In the genomic region with DNA sequence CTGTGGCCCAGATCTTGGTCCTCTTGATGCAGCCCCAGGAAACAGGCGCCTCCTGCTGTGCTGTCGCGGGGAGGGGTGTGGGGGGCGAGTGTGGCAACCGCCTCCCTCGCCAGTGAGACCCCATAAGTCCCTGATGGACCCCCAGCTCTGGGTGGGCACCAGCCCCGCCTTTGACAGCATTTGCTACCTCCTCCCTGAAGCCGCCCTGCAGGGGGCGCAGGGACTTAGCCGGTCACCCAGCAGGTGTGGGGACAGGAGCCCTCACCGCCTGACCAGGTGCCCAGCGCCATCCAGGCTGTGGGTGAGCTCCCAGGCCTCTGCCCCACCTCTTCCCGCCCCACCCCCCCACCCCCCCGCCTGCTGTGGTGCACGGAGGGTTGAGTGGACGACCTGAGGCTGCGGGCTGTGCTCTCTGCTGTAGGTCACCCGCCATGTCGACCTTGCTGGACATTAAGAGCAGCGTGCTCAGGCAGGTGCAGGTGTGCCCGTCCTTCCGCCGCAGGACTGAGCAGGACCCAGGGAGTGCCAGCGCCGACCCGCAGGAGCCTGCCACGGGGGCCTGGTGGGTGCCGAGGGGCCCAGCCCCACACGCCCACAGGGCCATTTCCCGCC, we compare ENCODE assay signal across 11 cellular contexts. TPM values are rescaled to one million over a fixed set of nuclear protein-coding genes. Genes with fewer than 3 reads are reported as not detected.
DNase-seq lines count a peak whose midpoint lies in the region; ATAC-seq, FAIRE-seq and TF ChIP-seq lines count a peak whose summit lies in the region.
"Had no signal": no experiment of that assay in that cellular context is flagged by ENCODE, and none has a peak within 500 bp of the region (broad histone marks: within the 10 kb centered on the region; RNA-seq: fewer than 3 reads in every experiment).

No MANE protein-coding gene starts in this region.

- H3K36me3 Mint-ChIP-seq in stimulated activated memory B cell treated with anti-CD40 and anti-IgM and Interleukin-4, amounts not matched to agents 10 μg/mL and 1 μg/mL and 100 μg/mL, for 72 hours, result no peaks in the 10 kb centered on the region

- H3K27ac ChIP-seq in C4-2B, result no peak overlapping the region
- no peak overlapping the region for H3K27ac ChIP-seq in HepG2 (ENCODE audit: extremely low read length, insufficient read depth, low read length)
- H3K27ac ChIP-seq: neutrophil, VCaP had no signal

- H3K4me3 Mint-ChIP-seq in stimulated activated memory B cell treated with anti-CD40 and anti-IgM and Interleukin-4, amounts not matched to agents 10 μg/mL and 1 μg/mL and 100 μg/mL, for 72 hours, result no peak overlapping the region
- H3K4me3 Mint-ChIP-seq: stimulated activated naive CD8-positive, alpha-beta T cell treated with anti-CD3 and anti-CD28 coated beads, Interleukin-15, Interleukin-2, amounts not matched to agents 100 ng/mL and 50 ng/mL, for 24 hours had no signal

- H3K27me3 Mint-ChIP-seq in stimulated activated memory B cell treated with anti-CD40 and anti-IgM and Interleukin-4, amounts not matched to agents 10 μg/mL and 1 μg/mL and 100 μg/mL, for 72 hours, result no peaks in the 10 kb centered on the region

- ATAC-seq in HepG2, result peak; percentile 28
- no peak for ATAC-seq in GM19328 (IDR thresholded peaks at IDR 0.05; ENCODE audit: unreplicated experiment)
- ATAC-seq in stimulated activated memory B cell treated with anti-CD40 and anti-IgM and Interleukin-4, amounts not matched to agents 10 μg/mL and 1 μg/mL and 100 μg/mL, for 72 hours, result no peak

- H2AFZ ChIP-seq in HepG2 (ENCODE audit: low read length), result no peak overlapping the region

- no peaks in the 10 kb centered on the region for H3K36me3 ChIP-seq in HepG2 (replicated peaks in 1 of 2; ENCODE audit: control insufficient read depth in 1 of 2, insufficient read depth in 2 of 2, low read length in 2 of 2)
- H3K36me3 ChIP-seq: neutrophil had no signal

- no peak overlapping the region for H3K27ac Mint-ChIP-seq in stimulated activated memory B cell treated with anti-CD40 and anti-IgM and Interleukin-4, amounts not matched to agents 10 μg/mL and 1 μg/mL and 100 μg/mL, for 72 hours
- H3K27ac Mint-ChIP-seq: stimulated activated naive CD8-positive, alpha-beta T cell treated with anti-CD3 and anti-CD28 coated beads, Interleukin-15, Interleukin-2, amounts not matched to agents 100 ng/mL and 50 ng/mL, for 24 hours had no signal

- H3K4me1 Mint-ChIP-seq in stimulated activated memory B cell treated with anti-CD40 and anti-IgM and Interleukin-4, amounts not matched to agents 10 μg/mL and 1 μg/mL and 100 μg/mL, for 72 hours, result peaks cover 44% of the 10 kb centered on the region

- H3K9ac ChIP-seq in HepG2 (ENCODE audit: insufficient read depth, low read depth, low read length), result no peak overlapping the region

- TF ChIP-seq EP300 in HepG2 (IDR thresholded peaks at IDR 0.05; ENCODE audit: low read depth in 2 of 2, low read length in 2 of 2), result no peak
- no peak for TF ChIP-seq EP300 in HepG2 (CRISPR knock-in tag; IDR thresholded peaks at IDR 0.05; ENCODE audit: borderline replicate concordance)

- H3K9me3 ChIP-seq in HepG2 (ENCODE audit: low read length), result no peaks in the 10 kb centered on the region
- H3K9me3 ChIP-seq: neutrophil had no signal

- H4K20me1 ChIP-seq in HepG2 (ENCODE audit: insufficient read depth, low read length), result 0 out of 2 replicates have a peak, but pooled peaks cover 3% of the 10 kb centered on the region

- intact Hi-C loops in HepG2 (cut with micrococcal nuclease; ENCODE audit: unreplicated experiment), result no loop called here

- peak overlapping the region; percentile 23; the same call in 1 of the 2 replicates for H3K4me2 ChIP-seq in HepG2 (ENCODE audit: low read depth, low read length)

- DNase-seq in GM13977 (ENCODE audit: low spot score) (no peak), HepG2 (ENCODE audit: low spot score) (peak; percentile 51), H4 (ENCODE audit: low spot score) (no peak), NAMALWA (ENCODE audit: low spot score) (no peak)

- no peaks in the 10 kb centered on the region for H3K79me2 ChIP-seq in HepG2 (ENCODE audit: insufficient read depth, low read length)

- FAIRE-seq in HepG2 (lab: Jason Lieb, UNC), result no peak

- 17% methylated on average over 9 of the region's 30 CpGs for WGBS in HepG2 (ENCODE audit: low lambda C conversion rate)

- no peak for TF ChIP-seq POLR2A in HepG2 (IDR thresholded peaks at IDR 0.05; ENCODE audit: insufficient read depth in 1 of 2, low read depth in 2 of 2, low read length in 2 of 2)

- CTCF ChIA-PET in HepG2 (lab: Yijun Ruan, JAX; ENCODE audit: low intra/inter-chr PET ratio, low total read pairs), result interaction anchor here (1.1 kb wide), 1 partner anchor 76 kb away, joined by 4 read pairs; a partner anchor contains a TSS

- BruUV-seq in HepG2 (replicated peaks; lab: Mats Ljungman, UMichigan), result no TSS peak

- peaks cover 14 to 64% of the 10 kb centered on the region in 2 experiments; a peak in 4 of 5 replicates for H3K27me3 ChIP-seq in HepG2 (ENCODE audit: control insufficient read depth in 1 of 2, insufficient read depth in 2 of 2, low read length in 2 of 2)

- in situ Hi-C loops in GM13977 (cut with MboI; ENCODE audit: low pct_unique_long_range_greater_than_20kb, low sequenced_read_pairs, unreplicated experiment) (no loop called here), HepG2 (cut with HindIII; ENCODE audit: extremely low pct_ligation_motif_present, low pct_unique_long_range_greater_than_20kb) (no loop called here)

- POLR2A ChIA-PET in HepG2 (lab: Yijun Ruan, JAX), result no interaction called here

- no peak overlapping the region for H3K4me3 ChIP-seq in WI38 (ENCODE audit: low read depth, low read length)
- no peak overlapping the region for H3K4me3 ChIP-seq in HepG2 (replicated peaks in 1 of 3; ENCODE audit: insufficient read depth in 1 of 3, low read depth in 2 of 3, low read length in 3 of 3)

- TF ChIP-seq RAD21 in HepG2 (CRISPR knock-in tag; IDR thresholded peaks at IDR 0.05), result peak; percentile 21; the same call in 1 of the 2 replicates

- peak; percentile 82 for TF ChIP-seq CTCF in C4-2B (conservative IDR thresholded peaks at IDR 0.05)
- TF ChIP-seq CTCF in GM13977 (IDR thresholded peaks at IDR 0.05; ENCODE audit: extremely low read depth, insufficient read depth, missing control alignments), result peak; percentile 62
- TF ChIP-seq CTCF in WI38 (IDR thresholded peaks at IDR 0.05; ENCODE audit: low read depth, low read length), result peak; percentile 27; the same call in 1 of the 2 replicates
- peak; percentile 81 for TF ChIP-seq CTCF in HepG2 (CRISPR knock-in tag; IDR thresholded peaks at IDR 0.05)

- H3K9me3 Mint-ChIP-seq in stimulated activated memory B cell treated with anti-CD40 and anti-IgM and Interleukin-4, amounts not matched to agents 10 μg/mL and 1 μg/mL and 100 μg/mL, for 72 hours, result no peaks in the 10 kb centered on the region
- H3K9me3 Mint-ChIP-seq: stimulated activated naive CD8-positive, alpha-beta T cell treated with anti-CD3 and anti-CD28 coated beads, Interleukin-15, Interleukin-2, amounts not matched to agents 100 ng/mL and 50 ng/mL, for 24 hours had no signal

- H3K4me1 ChIP-seq in HepG2 (ENCODE audit: insufficient read depth, low read length), result peaks cover 14% of the 10 kb centered on the region

RNA-seq across cellular contexts. Expression of a gene that starts 4.8 kb away (rescaled TPM):
- total RNA-seq in HepG2 (2016; rRNA removed; fragmentation: Illumina TruSeq; extraction: Trizol), result 2.0 and 3.2 TPM in 2 replicates
- total RNA-seq in HepG2 (2016; cell fraction: cytosol; rRNA removed; fragmentation: Illumina TruSeq; extraction: Trizol; ENCODE audit: low read depth), result 0.40 and 0.79 TPM in 2 replicates
- 1.2 and 2.4 TPM in 2 replicates for total RNA-seq in HepG2 (2016; cell fraction: insoluble cytoplasmic fraction; rRNA removed; fragmentation: Illumina TruSeq; extraction: Trizol)
- total RNA-seq in HepG2 (2016; cell fraction: membrane; rRNA removed; fragmentation: Illumina TruSeq; extraction: Trizol), result 0.80 and 1.3 TPM in 2 replicates
- 2.8 and 4.0 TPM in 2 replicates for total RNA-seq in HepG2 (2016; cell fraction: nucleus; rRNA removed; fragmentation: Illumina TruSeq; extraction: Trizol)
- polyA plus RNA-seq in HepG2 (2011; rRNA removed), result 5.7 and 9.1 TPM in 2 replicates
- polyA plus RNA-seq in HepG2 (2011; cell fraction: cytosol; rRNA removed), result 2.2 and 2.3 TPM in 2 replicates
- 91.6 and 123 TPM in 2 replicates for polyA plus RNA-seq in HepG2 (2011; cell fraction: nucleus; rRNA removed)
- polyA plus RNA-seq in HepG2 (2012), result 3.7 and 4.3 TPM in 2 replicates
- 0.31 and 0.35 TPM in 2 replicates for polyA plus RNA-seq in HepG2 (2016; cell fraction: cytosol; fragmentation: Illumina TruSeq; extraction: Trizol; ENCODE audit: low read depth)
- 1.0 and 2.5 TPM in 2 replicates for polyA plus RNA-seq in HepG2 (2016; cell fraction: insoluble cytoplasmic fraction; fragmentation: Illumina TruSeq; extraction: Trizol; ENCODE audit: low read depth)
- polyA plus RNA-seq in HepG2 (2016; cell fraction: membrane; fragmentation: Illumina TruSeq; extraction: Trizol; ENCODE audit: low read depth), result 0.46 and 0.62 TPM in 2 replicates
- 5.9 and 9.4 TPM in 2 replicates for polyA plus RNA-seq in HepG2 (2016; cell fraction: nucleus; fragmentation: Illumina TruSeq; extraction: Trizol; ENCODE audit: insufficient read depth, low read depth)
- 0.40 and 7.9 TPM in 2 replicates for polyA minus RNA-seq in HepG2 (2011; rRNA and poly(A)+ RNA removed; ENCODE audit: low replicate concordance)
- 2.1 and 2.6 TPM in 2 replicates for polyA minus RNA-seq in HepG2 (2011; cell fraction: cytosol; rRNA and poly(A)+ RNA removed)
- 12.2 and 20.9 TPM in 2 replicates for polyA minus RNA-seq in HepG2 (2011; cell fraction: nucleus; rRNA and poly(A)+ RNA removed)
- 0.06 and 1.3 TPM in 2 replicates for total RNA-seq in H4 (2014; rRNA removed; shearing (Covaris generic))

RNA-seq across cellular contexts. Expression of a gene that starts 13.5 kb away (rescaled TPM):
- 45.1 and 51.0 TPM in 2 replicates for total RNA-seq in HepG2 (2016; rRNA removed; fragmentation: Illumina TruSeq; extraction: Trizol)
- total RNA-seq in HepG2 (2016; cell fraction: cytosol; rRNA removed; fragmentation: Illumina TruSeq; extraction: Trizol; ENCODE audit: low read depth), result 118 and 125 TPM in 2 replicates
- 49.3 and 52.7 TPM in 2 replicates for total RNA-seq in HepG2 (2016; cell fraction: insoluble cytoplasmic fraction; rRNA removed; fragmentation: Illumina TruSeq; extraction: Trizol)
- total RNA-seq in HepG2 (2016; cell fraction: membrane; rRNA removed; fragmentation: Illumina TruSeq; extraction: Trizol), result 124 and 132 TPM in 2 replicates
- 18.2 and 27.2 TPM in 2 replicates for total RNA-seq in HepG2 (2016; cell fraction: nucleus; rRNA removed; fragmentation: Illumina TruSeq; extraction: Trizol)
- polyA plus RNA-seq in HepG2 (2011; rRNA removed), result 24.2 and 26.2 TPM in 2 replicates
- 32.0 and 45.5 TPM in 2 replicates for polyA plus RNA-seq in HepG2 (2011; cell fraction: cytosol; rRNA removed)
- 19.0 and 20.6 TPM in 2 replicates for polyA plus RNA-seq in HepG2 (2011; cell fraction: nucleus; rRNA removed)
- polyA plus RNA-seq in HepG2 (2012), result 21.4 TPM in 2 replicates
- 132 and 144 TPM in 2 replicates for polyA plus RNA-seq in HepG2 (2016; cell fraction: cytosol; fragmentation: Illumina TruSeq; extraction: Trizol; ENCODE audit: low read depth)
- polyA plus RNA-seq in HepG2 (2016; cell fraction: insoluble cytoplasmic fraction; fragmentation: Illumina TruSeq; extraction: Trizol; ENCODE audit: low read depth), result 51.4 and 56.6 TPM in 2 replicates
- polyA plus RNA-seq in HepG2 (2016; cell fraction: membrane; fragmentation: Illumina TruSeq; extraction: Trizol; ENCODE audit: low read depth), result 124 TPM in 2 replicates
- 43.7 and 46.5 TPM in 2 replicates for polyA plus RNA-seq in HepG2 (2016; cell fraction: nucleus; fragmentation: Illumina TruSeq; extraction: Trizol; ENCODE audit: insufficient read depth, low read depth)
- polyA minus RNA-seq in HepG2 (2011; rRNA and poly(A)+ RNA removed; ENCODE audit: low replicate concordance), result 32.8 and 34.9 TPM in 2 replicates
- polyA minus RNA-seq in HepG2 (2011; cell fraction: cytosol; rRNA and poly(A)+ RNA removed), result 14.0 and 21.0 TPM in 2 replicates
- polyA minus RNA-seq in HepG2 (2011; cell fraction: nucleus; rRNA and poly(A)+ RNA removed), result 6.6 and 7.2 TPM in 2 replicates
- 41.5 and 53.8 TPM in 2 replicates for total RNA-seq in H4 (2014; rRNA removed; shearing (Covaris generic))

RNA-seq across cellular contexts. Expression of a gene that starts 13.5 kb away (rescaled TPM):
- total RNA-seq in HepG2 (2016; rRNA removed; fragmentation: Illumina TruSeq; extraction: Trizol), result 8.8 and 22.7 TPM in 2 replicates
- total RNA-seq in HepG2 (2016; cell fraction: cytosol; rRNA removed; fragmentation: Illumina TruSeq; extraction: Trizol; ENCODE audit: low read depth), result 8.5 and 9.4 TPM in 2 replicates
- total RNA-seq in HepG2 (2016; cell fraction: insoluble cytoplasmic fraction; rRNA removed; fragmentation: Illumina TruSeq; extraction: Trizol), result 7.2 and 22.9 TPM in 2 replicates
- 11.3 and 14.3 TPM in 2 replicates for total RNA-seq in HepG2 (2016; cell fraction: membrane; rRNA removed; fragmentation: Illumina TruSeq; extraction: Trizol)
- 18.3 and 21.7 TPM in 2 replicates for total RNA-seq in HepG2 (2016; cell fraction: nucleus; rRNA removed; fragmentation: Illumina TruSeq; extraction: Trizol)
- 71.1 and 79.9 TPM in 2 replicates for polyA plus RNA-seq in HepG2 (2011; rRNA removed)
- 54.7 and 81.5 TPM in 2 replicates for polyA plus RNA-seq in HepG2 (2011; cell fraction: cytosol; rRNA removed)
- 96.1 and 122 TPM in 2 replicates for polyA plus RNA-seq in HepG2 (2011; cell fraction: nucleus; rRNA removed)
- 23.4 and 23.5 TPM in 2 replicates for polyA plus RNA-seq in HepG2 (2012)
- polyA plus RNA-seq in HepG2 (2016; cell fraction: cytosol; fragmentation: Illumina TruSeq; extraction: Trizol; ENCODE audit: low read depth), result 15.1 and 18.1 TPM in 2 replicates
- 15.0 and 19.6 TPM in 2 replicates for polyA plus RNA-seq in HepG2 (2016; cell fraction: insoluble cytoplasmic fraction; fragmentation: Illumina TruSeq; extraction: Trizol; ENCODE audit: low read depth)
- polyA plus RNA-seq in HepG2 (2016; cell fraction: membrane; fragmentation: Illumina TruSeq; extraction: Trizol; ENCODE audit: low read depth), result 15.9 and 17.7 TPM in 2 replicates
- polyA plus RNA-seq in HepG2 (2016; cell fraction: nucleus; fragmentation: Illumina TruSeq; extraction: Trizol; ENCODE audit: insufficient read depth, low read depth), result 81.4 and 87.5 TPM in 2 replicates
- 35.8 and 59.3 TPM in 2 replicates for polyA minus RNA-seq in HepG2 (2011; rRNA and poly(A)+ RNA removed; ENCODE audit: low replicate concordance)
- 14.2 and 19.1 TPM in 2 replicates for polyA minus RNA-seq in HepG2 (2011; cell fraction: cytosol; rRNA and poly(A)+ RNA removed)
- 7.6 and 15.6 TPM in 2 replicates for polyA minus RNA-seq in HepG2 (2011; cell fraction: nucleus; rRNA and poly(A)+ RNA removed)
- total RNA-seq in H4 (2014; rRNA removed; shearing (Covaris generic)), result 27.9 and 37.1 TPM in 2 replicates

RNA-seq across cellular contexts. Expression of a gene that starts 28.8 kb away (rescaled TPM):
- total RNA-seq in HepG2 (2016; rRNA removed; fragmentation: Illumina TruSeq; extraction: Trizol), result 75.8 and 87.9 TPM in 2 replicates
- 35.5 and 39.4 TPM in 2 replicates for total RNA-seq in HepG2 (2016; cell fraction: cytosol; rRNA removed; fragmentation: Illumina TruSeq; extraction: Trizol; ENCODE audit: low read depth)
- 66.6 and 79.8 TPM in 2 replicates for total RNA-seq in HepG2 (2016; cell fraction: insoluble cytoplasmic fraction; rRNA removed; fragmentation: Illumina TruSeq; extraction: Trizol)
- total RNA-seq in HepG2 (2016; cell fraction: membrane; rRNA removed; fragmentation: Illumina TruSeq; extraction: Trizol), result 55.4 and 63.3 TPM in 2 replicates
- total RNA-seq in HepG2 (2016; cell fraction: nucleus; rRNA removed; fragmentation: Illumina TruSeq; extraction: Trizol), result 41.5 and 41.7 TPM in 2 replicates
- 79.5 and 98.9 TPM in 2 replicates for polyA plus RNA-seq in HepG2 (2011; rRNA removed)
- 57.9 and 77.8 TPM in 2 replicates for polyA plus RNA-seq in HepG2 (2011; cell fraction: cytosol; rRNA removed)
- 115 and 128 TPM in 2 replicates for polyA plus RNA-seq in HepG2 (2011; cell fraction: nucleus; rRNA removed)
- 91.6 and 108 TPM in 2 replicates for polyA plus RNA-seq in HepG2 (2012)
- polyA plus RNA-seq in HepG2 (2016; cell fraction: cytosol; fragmentation: Illumina TruSeq; extraction: Trizol; ENCODE audit: low read depth), result 94.9 and 118 TPM in 2 replicates
- polyA plus RNA-seq in HepG2 (2016; cell fraction: insoluble cytoplasmic fraction; fragmentation: Illumina TruSeq; extraction: Trizol; ENCODE audit: low read depth), result 181 and 205 TPM in 2 replicates
- polyA plus RNA-seq in HepG2 (2016; cell fraction: membrane; fragmentation: Illumina TruSeq; extraction: Trizol; ENCODE audit: low read depth), result 118 and 119 TPM in 2 replicates
- polyA plus RNA-seq in HepG2 (2016; cell fraction: nucleus; fragmentation: Illumina TruSeq; extraction: Trizol; ENCODE audit: insufficient read depth, low read depth), result 163 and 194 TPM in 2 replicates
- polyA minus RNA-seq in HepG2 (2011; rRNA and poly(A)+ RNA removed; ENCODE audit: low replicate concordance), result 39.2 and 48.3 TPM in 2 replicates
- 54.8 and 55.8 TPM in 2 replicates for polyA minus RNA-seq in HepG2 (2011; cell fraction: cytosol; rRNA and poly(A)+ RNA removed)
- polyA minus RNA-seq in HepG2 (2011; cell fraction: nucleus; rRNA and poly(A)+ RNA removed), result 63.8 and 72.6 TPM in 2 replicates
- 77.4 and 121 TPM in 2 replicates for total RNA-seq in H4 (2014; rRNA removed; shearing (Covaris generic))

Comparison
In these comparisons a context has a peak if more than half of its experiments do, and no peak if none do; other contexts are left out.
1. CTCF ChIP-seq: peak in every context shown above with its lines; median percentile 82 in C4-2B; 81 in HepG2; 62 in GM13977; 27 in WI38.